14 cellular contexts compared by ENCODE assay signal in the genomic region with DNA sequence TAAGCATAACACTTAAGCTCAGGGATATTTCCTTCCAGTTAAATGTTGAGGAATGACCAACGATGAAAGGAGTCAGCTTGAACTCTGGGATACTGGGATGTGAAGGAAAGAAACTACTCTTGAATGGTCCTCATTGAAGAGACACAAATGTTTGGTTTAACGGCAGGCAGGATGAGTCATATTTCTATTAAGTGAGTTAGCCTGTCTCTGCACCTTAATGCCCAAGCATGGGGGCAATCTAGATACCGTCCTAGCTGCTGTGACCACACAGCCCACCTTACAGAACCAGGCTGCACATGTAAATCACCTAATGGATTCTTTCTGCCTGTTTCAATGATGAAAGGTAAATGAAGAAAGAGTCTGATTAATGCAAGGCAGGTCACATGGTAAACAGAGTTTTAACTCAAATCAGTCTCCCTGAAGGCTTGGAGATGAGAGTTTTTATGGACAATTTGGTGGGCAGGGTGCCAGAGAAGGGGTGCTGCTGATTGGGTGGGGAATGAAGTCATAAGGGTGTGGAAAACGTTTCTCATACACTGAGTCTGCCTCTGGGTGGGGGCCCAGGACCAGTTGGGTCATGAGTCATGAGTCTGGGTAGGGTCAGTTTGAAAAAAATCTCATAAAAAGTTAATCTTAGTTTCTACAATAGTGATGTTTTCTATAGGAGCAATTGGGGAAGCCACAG.
DNase-seq lines count a peak whose midpoint lies in the region; ATAC-seq, FAIRE-seq and TF ChIP-seq lines count a peak whose summit lies in the region.
"Had no signal": no experiment of that assay in that cellular context is flagged by ENCODE, and none has a peak within 500 bp of the region (broad histone marks: within the 10 kb centered on the region; RNA-seq: fewer than 3 reads in every experiment).

No MANE protein-coding gene starts in this region.

- H3K4me3 Mint-ChIP-seq in type B pancreatic cell: peak overlapping the region; percentile 16
- no peak overlapping the region for H3K4me3 Mint-ChIP-seq in activated CD8-positive, alpha-beta memory T cell treated with anti-CD3 and anti-CD28 coated beads, Interleukin-2, amount 10 ng/mL, durations not matched to agents 7 days and 5 days
- H3K4me3 Mint-ChIP-seq: IgD-negative memory B cell, naive B cell had no signal

- FAIRE-seq in D721Med (lab: Jason Lieb, UNC): no peak
- FAIRE-seq: TTC549 had no signal

- intact Hi-C loops in left cardiac atrium (cut with DNase I) (no loop called here), cardiac septum (cut with DNase I) (no loop called here)

- peaks cover 4% of the 10 kb centered on the region for H3K36me3 Mint-ChIP-seq in type B pancreatic cell
- H3K36me3 Mint-ChIP-seq in activated CD8-positive, alpha-beta memory T cell treated with anti-CD3 and anti-CD28 coated beads, Interleukin-2, amount 10 ng/mL, durations not matched to agents 7 days and 5 days: no peaks in the 10 kb centered on the region
- H3K36me3 Mint-ChIP-seq: naive B cell had no signal

- peaks cover 25% of the 10 kb centered on the region for H3K27me3 Mint-ChIP-seq in type B pancreatic cell
- no peaks in the 10 kb centered on the region for H3K27me3 Mint-ChIP-seq in activated CD8-positive, alpha-beta memory T cell treated with anti-CD3 and anti-CD28 coated beads, Interleukin-2, amount 10 ng/mL, durations not matched to agents 7 days and 5 days
- H3K27me3 Mint-ChIP-seq: naive B cell had no signal

- TF ChIP-seq CTCF in RWPE2 (IDR thresholded peaks at IDR 0.05; ENCODE audit: poor library complexity, severe bottlenecking) (peak; percentile 10), fibroblast of the aortic adventitia (IDR thresholded peaks at IDR 0.05; ENCODE audit: insufficient read depth, low read length) (no peak), type B pancreatic cell (conservative IDR thresholded peaks at IDR 0.05) (no peak), D721Med (IDR thresholded peaks at IDR 0.05; ENCODE audit: insufficient read depth, missing control alignments) (no peak)

- H3K27ac Mint-ChIP-seq in type B pancreatic cell: no peak overlapping the region
- H3K27ac Mint-ChIP-seq in activated CD8-positive, alpha-beta memory T cell treated with anti-CD3 and anti-CD28 coated beads, Interleukin-2, amount 10 ng/mL, durations not matched to agents 7 days and 5 days: no peak overlapping the region
- H3K27ac Mint-ChIP-seq: IgD-negative memory B cell, naive B cell had no signal

- H3K9me3 Mint-ChIP-seq in type B pancreatic cell: no peaks in the 10 kb centered on the region
- H3K9me3 Mint-ChIP-seq in activated CD8-positive, alpha-beta memory T cell treated with anti-CD3 and anti-CD28 coated beads, Interleukin-2, amount 10 ng/mL, durations not matched to agents 7 days and 5 days (ENCODE audit: low read depth): no peaks in the 10 kb centered on the region

- no peaks in the 10 kb centered on the region for H3K27me3 ChIP-seq in RWPE2 (ENCODE audit: insufficient read depth, poor library complexity, severe bottlenecking)

- DNase-seq in left cardiac atrium: peak; percentile 57
- DNase-seq in cardiac septum (ENCODE audit: low spot score): no peak
- DNase-seq in RWPE2 (ENCODE audit: low spot score): peak; percentile 92
- DNase-seq in fibroblast of the aortic adventitia (ENCODE audit: low read depth): peak; percentile 87
- no peak for DNase-seq in type B pancreatic cell (ENCODE audit: extremely low spot score, unreplicated experiment)
- no peak for DNase-seq in D721Med (ENCODE audit: insufficient read length, low spot score)
- no peak for DNase-seq in activated CD8-positive, alpha-beta memory T cell treated with anti-CD3 and anti-CD28 coated beads, Interleukin-2, amount 10 ng/mL, durations not matched to agents 7 days and 5 days
- DNase-seq: AML-193, naive B cell, NCI-H2107, trophoblast cell had no signal

- ATAC-seq in left cardiac atrium: peak in 1 of 2 donors; percentile 63
- ATAC-seq in RWPE2 (ENCODE audit: low read depth): peak; percentile 78
- no peak for ATAC-seq in GM21529 (IDR thresholded peaks at IDR 0.05; ENCODE audit: unreplicated experiment)
- no peak for ATAC-seq in activated CD8-positive, alpha-beta memory T cell treated with anti-CD3 and anti-CD28 coated beads, Interleukin-2, amount 10 ng/mL, durations not matched to agents 7 days and 5 days

- peak overlapping the region; percentile 91 for H3K27ac ChIP-seq in RWPE2 (ENCODE audit: poor library complexity, severe bottlenecking)

- CTCF ChIA-PET in activated CD8-positive, alpha-beta memory T cell treated with anti-CD3 and anti-CD28 coated beads, Interleukin-2, amount 10 ng/mL, durations not matched to agents 7 days and 5 days (lab: Charles Lee): no interaction called here

- H3K36me3 ChIP-seq in RWPE2 (ENCODE audit: low read depth): no peaks in the 10 kb centered on the region

- no peaks in the 10 kb centered on the region for H3K9me3 ChIP-seq in RWPE2 (ENCODE audit: severe bottlenecking)

- H3K4me1 ChIP-seq in RWPE2 (ENCODE audit: insufficient read depth, poor library complexity, severe bottlenecking): peaks cover 33% of the 10 kb centered on the region

- peaks cover 51% of the 10 kb centered on the region for H3K4me1 Mint-ChIP-seq in type B pancreatic cell (ENCODE audit: unreplicated experiment)
- H3K4me1 Mint-ChIP-seq in activated CD8-positive, alpha-beta memory T cell treated with anti-CD3 and anti-CD28 coated beads, Interleukin-2, amount 10 ng/mL, durations not matched to agents 7 days and 5 days: no peaks in the 10 kb centered on the region
- H3K4me1 Mint-ChIP-seq: IgD-negative memory B cell, naive B cell had no signal

- no peak overlapping the region for H3K4me3 ChIP-seq in RWPE2 (ENCODE audit: severe bottlenecking)
- H3K4me3 ChIP-seq in fibroblast of the aortic adventitia (ENCODE audit: low read depth, low read length): no peak overlapping the region

Comparison
In these comparisons a context has a peak if more than half of its experiments do, and no peak if none do; other contexts are left out.
1. DNase-seq: peak in left cardiac atrium (single experiment), RWPE2 (single experiment) and fibroblast of the aortic adventitia (single experiment); none in cardiac septum (single experiment), type B pancreatic cell (single experiment), D721Med (single experiment) and activated CD8-positive, alpha-beta memory T cell treated with anti-CD3 and anti-CD28 coated beads, Interleukin-2, amount 10 ng/mL, durations not matched to agents 7 days and 5 days (single experiment).